ENCODE assay signal across 9 cellular contexts in the genomic region with DNA sequence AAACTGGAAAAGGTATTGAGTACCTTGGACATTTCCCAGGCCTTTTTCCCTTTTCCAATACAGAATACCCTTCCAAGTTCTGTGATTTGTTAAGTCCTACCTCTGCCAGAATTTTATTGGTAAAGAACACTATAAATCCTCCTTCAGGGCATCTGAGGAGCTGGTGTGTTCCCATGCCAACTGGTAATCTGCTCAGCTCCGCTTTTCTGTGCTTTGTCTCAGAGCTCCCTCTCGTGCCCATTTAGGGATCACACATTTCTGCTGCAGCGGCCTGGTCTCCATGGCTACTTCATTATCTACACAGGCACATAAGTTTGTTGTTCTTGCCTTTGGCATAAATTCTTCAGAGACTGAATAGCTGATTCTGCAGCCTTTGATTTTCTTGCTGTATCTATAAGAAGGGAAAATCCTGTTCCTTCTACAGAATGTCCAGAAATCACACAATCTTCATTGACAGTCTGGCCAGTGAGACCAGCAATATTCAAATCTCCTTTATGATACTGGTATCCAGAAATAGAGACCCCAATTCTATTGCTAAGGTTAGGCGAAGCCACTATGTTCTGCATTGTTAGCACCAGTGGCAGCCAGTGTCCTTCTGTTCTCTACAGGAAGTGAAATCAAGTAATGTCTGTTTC. TPM values are rescaled to one million over a fixed set of nuclear protein-coding genes. Genes with fewer than 3 reads are reported as not detected.
DNase-seq lines count a peak whose midpoint lies in the region; ATAC-seq and TF ChIP-seq lines count a peak whose summit lies in the region.
"Had no signal": no experiment of that assay in that cellular context is flagged by ENCODE, and none has a peak within 500 bp of the region (broad histone marks: within the 10 kb centered on the region; RNA-seq: fewer than 3 reads in every experiment).

No MANE protein-coding gene starts in this region.

- TF ChIP-seq POLR2A in ovary (IDR thresholded peaks at IDR 0.05), result no peak

- peaks cover 2% of the 10 kb centered on the region for H3K36me3 Mint-ChIP-seq in activated naive CD8-positive, alpha-beta T cell
- peaks cover 12% of the 10 kb centered on the region for H3K36me3 Mint-ChIP-seq in activated CD8-positive, alpha-beta memory T cell treated with anti-CD3 and anti-CD28 coated beads, Interleukin-2, amount 10 ng/mL, durations not matched to agents 7 days and 5 days

- no peaks in the 10 kb centered on the region for H3K9me3 Mint-ChIP-seq in activated naive CD8-positive, alpha-beta T cell (ENCODE audit: low read depth)
- no peaks in the 10 kb centered on the region for H3K9me3 Mint-ChIP-seq in activated CD8-positive, alpha-beta memory T cell treated with anti-CD3 and anti-CD28 coated beads, Interleukin-2, amount 10 ng/mL, durations not matched to agents 7 days and 5 days (ENCODE audit: low read depth)

- H3K27ac ChIP-seq in ovary, result no peak overlapping the region

- H3K4me1 ChIP-seq in ovary (ENCODE audit: insufficient read depth), result no peaks in the 10 kb centered on the region

- CTCF ChIA-PET in activated CD8-positive, alpha-beta memory T cell treated with anti-CD3 and anti-CD28 coated beads, Interleukin-2, amount 10 ng/mL, durations not matched to agents 7 days and 5 days (lab: Charles Lee), result interaction anchor here (1.1 to 1.3 kb wide), 4 partner anchors 14 to 635 kb away, joined by 3 to 8 read pairs (median 3); partner anchors contain the start of genes DENND11, MRPS33 and SSBP1

- ATAC-seq in GM19328 (IDR thresholded peaks at IDR 0.05; ENCODE audit: unreplicated experiment) (peak; percentile 61), HG03439 (IDR thresholded peaks at IDR 0.05; ENCODE audit: unreplicated experiment) (peak; percentile 59)
- ATAC-seq in activated CD8-positive, alpha-beta memory T cell treated with anti-CD3 and anti-CD28 coated beads, Interleukin-2, amount 10 ng/mL, durations not matched to agents 7 days and 5 days, result no peak

- DNase-seq in COR-L47 (lab: John Stamatoyannopoulos, UW), result peak; percentile 83
- DNase-seq in NCI-H345 treated with DMSO at 0.1 percent for 48 hours (lab: John Stamatoyannopoulos, UW; ENCODE audit: unreplicated experiment), result peak; percentile 73
- peak; percentile 83 for DNase-seq in glomerular visceral epithelial cell (ENCODE audit: extremely low spot score)
- DNase-seq in ovary, result peak; percentile 44 to 66 (median 60)
- DNase-seq in activated CD8-positive, alpha-beta memory T cell treated with anti-CD3 and anti-CD28 coated beads, Interleukin-2, amount 10 ng/mL, durations not matched to agents 7 days and 5 days, result no peak

- WGBS in ovary, 3 donors, result 22 to 27% (median 24%) methylated on average over 4 of the region's 4 CpGs

- intact Hi-C loops in ovary (cut with DNase I), result no loop called here

- peak overlapping the region; percentile 23 for H3K27ac Mint-ChIP-seq in activated naive CD8-positive, alpha-beta T cell
- H3K27ac Mint-ChIP-seq in activated CD8-positive, alpha-beta memory T cell treated with anti-CD3 and anti-CD28 coated beads, Interleukin-2, amount 10 ng/mL, durations not matched to agents 7 days and 5 days, result no peak overlapping the region

- H3K27me3 Mint-ChIP-seq in activated naive CD8-positive, alpha-beta T cell, result no peaks in the 10 kb centered on the region
- no peaks in the 10 kb centered on the region for H3K27me3 Mint-ChIP-seq in activated CD8-positive, alpha-beta memory T cell treated with anti-CD3 and anti-CD28 coated beads, Interleukin-2, amount 10 ng/mL, durations not matched to agents 7 days and 5 days

- H3K9me3 ChIP-seq in ovary, result no peaks in the 10 kb centered on the region

- H3K27me3 ChIP-seq in ovary, result no peaks in the 10 kb centered on the region

- peak; percentile 36 to 62 (median 52) for TF ChIP-seq CTCF in ovary (IDR thresholded peaks at IDR 0.05)

- H3K4me3 ChIP-seq in ovary, result no peak overlapping the region

- H3K36me3 ChIP-seq in ovary, result no peaks in the 10 kb centered on the region

- peaks cover 5% of the 10 kb centered on the region for H3K4me1 Mint-ChIP-seq in activated naive CD8-positive, alpha-beta T cell (ENCODE audit: low read depth)
- peaks cover 5% of the 10 kb centered on the region for H3K4me1 Mint-ChIP-seq in activated CD8-positive, alpha-beta memory T cell treated with anti-CD3 and anti-CD28 coated beads, Interleukin-2, amount 10 ng/mL, durations not matched to agents 7 days and 5 days

- H3K4me3 Mint-ChIP-seq in activated naive CD8-positive, alpha-beta T cell, result no peak overlapping the region
- no peak overlapping the region for H3K4me3 Mint-ChIP-seq in activated CD8-positive, alpha-beta memory T cell treated with anti-CD3 and anti-CD28 coated beads, Interleukin-2, amount 10 ng/mL, durations not matched to agents 7 days and 5 days

- TF ChIP-seq EP300 in ovary (IDR thresholded peaks at IDR 0.05), result no peak

RNA-seq across cellular contexts. Expression of gene DENND11, which starts 52.0 kb away (rescaled TPM):
- total RNA-seq in ovary, result 10 to 100 TPM in 6 of 7 donors, 1 to 10 TPM in 1; 8.9 to 15.7 (median 13.0) TPM
- 10 to 100 TPM in 1 of 2 donors, 1 to 10 TPM in 1; 6.0 to 13.2 TPM for polyA plus RNA-seq in ovary
- total RNA-seq in activated CD8-positive, alpha-beta memory T cell treated with anti-CD3 and anti-CD28 coated beads, Interleukin-2, amount 10 ng/mL, durations not matched to agents 7 days and 5 days, result 10 to 100 TPM; 17.0 to 27.3 TPM

RNA-seq across cellular contexts. Expression of gene WEE2, which starts 58.2 kb away (rescaled TPM):
- under 1 TPM in 3 of 7 donors, not detected in 4; 0.07 to 0.27 (median 0.20) TPM for total RNA-seq in ovary
- polyA plus RNA-seq in ovary, result under 1 TPM in 1 of 2 donors, not detected in 1; 0.11 TPM
- not detected for total RNA-seq in activated CD8-positive, alpha-beta memory T cell treated with anti-CD3 and anti-CD28 coated beads, Interleukin-2, amount 10 ng/mL, durations not matched to agents 7 days and 5 days
- total RNA-seq: subcutaneous adipose tissue had no signal
